Comparison of ENCODE assay signal across 8 cellular contexts in the genomic region with DNA sequence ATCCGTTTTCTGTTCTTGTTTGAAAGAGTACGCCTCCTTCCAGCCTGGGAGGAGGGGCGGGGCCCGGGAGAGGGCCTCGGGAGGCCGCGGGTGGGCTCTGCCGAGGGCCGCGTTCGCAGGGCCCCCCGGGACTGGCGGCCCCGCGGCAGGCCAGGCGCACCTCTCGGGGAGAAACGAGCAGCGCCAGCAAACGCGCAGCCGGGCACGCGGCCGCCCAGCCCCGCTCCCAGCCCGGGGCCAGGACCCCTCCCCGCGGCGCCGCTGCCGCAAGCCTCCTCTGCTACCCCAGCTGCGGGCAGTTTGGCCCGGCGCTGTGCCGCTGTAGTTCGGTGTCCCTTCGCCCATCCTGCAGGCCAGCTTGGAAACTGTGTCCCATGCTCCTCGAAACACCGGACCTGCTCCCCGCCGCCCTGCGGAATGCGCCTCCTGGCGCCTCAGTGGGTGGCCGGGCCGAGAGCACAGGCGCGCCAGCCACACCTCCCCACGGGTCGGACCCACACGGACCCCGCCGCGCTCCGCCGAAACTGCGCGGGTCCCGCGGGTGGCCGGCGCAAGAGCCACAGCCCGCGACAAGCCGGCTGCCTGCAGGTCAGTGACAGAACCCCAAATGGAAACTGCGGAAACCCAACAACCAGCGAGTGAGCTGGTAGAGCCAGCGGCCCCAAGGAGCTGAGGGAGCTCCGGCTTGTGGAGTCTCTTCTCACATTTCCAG. TPM values are rescaled to one million over a fixed set of nuclear protein-coding genes. Genes with fewer than 3 reads are reported as not detected.
DNase-seq lines count a peak whose midpoint lies in the region; ATAC-seq and TF ChIP-seq lines count a peak whose summit lies in the region.

No MANE protein-coding gene starts in this region.

- peak overlapping the region; percentile 88 for H2AFZ ChIP-seq in mammary epithelial cell (ENCODE audit: low read depth, low read length)

- ATAC-seq in memory B cell (ENCODE audit: low read depth) (no peak), upper lobe of left lung (ENCODE audit: low FRiP score in 2 of 2) (no peak), GM18498 (IDR thresholded peaks at IDR 0.05; ENCODE audit: unreplicated experiment) (no peak), GM18519 (IDR thresholded peaks at IDR 0.05; ENCODE audit: low FRiP score, unreplicated experiment) (no peak)

- H3K27ac Mint-ChIP-seq in activated CD4-positive, alpha-beta memory T cell treated with anti-CD3 and anti-CD28 coated beads, Interleukin-2, amount 10 ng/mL, durations not matched to agents 7 days and 5 days = no peak overlapping the region
- no peak overlapping the region for H3K27ac Mint-ChIP-seq in activated CD4-positive, alpha-beta memory T cell treated with anti-CD3 and anti-CD28 coated beads for 36 hours
- H3K27ac Mint-ChIP-seq in memory B cell = no peak overlapping the region

- peak overlapping the region; percentile 69 for H3K4me2 ChIP-seq in mammary epithelial cell (ENCODE audit: insufficient read depth, low read depth, low read length)

- H3K9me3 Mint-ChIP-seq in activated CD4-positive, alpha-beta memory T cell treated with anti-CD3 and anti-CD28 coated beads, Interleukin-2, amount 10 ng/mL, durations not matched to agents 7 days and 5 days = no peaks in the 10 kb centered on the region
- H3K9me3 Mint-ChIP-seq in activated CD4-positive, alpha-beta memory T cell treated with anti-CD3 and anti-CD28 coated beads for 36 hours = no peaks in the 10 kb centered on the region
- H3K9me3 Mint-ChIP-seq in memory B cell = peaks cover 2% of the 10 kb centered on the region

- CTCF ChIA-PET in activated CD4-positive, alpha-beta memory T cell treated with anti-CD3 and anti-CD28 coated beads, Interleukin-2, amount 10 ng/mL, durations not matched to agents 7 days and 5 days (lab: Charles Lee) = interaction anchor here (1.5 kb wide), 1 partner anchor 12 kb away, joined by 3 read pairs; no protein-coding TSS in a partner anchor
- CTCF ChIA-PET in activated CD4-positive, alpha-beta memory T cell treated with anti-CD3 and anti-CD28 coated beads for 36 hours (lab: Charles Lee) = no interaction called here
- CTCF ChIA-PET in mammary epithelial cell (lab: Charles Lee; ENCODE audit: low non-redundant PET) = no interaction called here

- WGBS in mammary epithelial cell (ENCODE audit: low coverage, missing lambda C conversion rate) = 19% methylated on average over 17 of the region's 70 CpGs
- 5 to 28% methylated on average over 5 to 61 of the region's 70 CpGs for WGBS in upper lobe of left lung, 2 donors

- H4K20me1 ChIP-seq in mammary epithelial cell (ENCODE audit: insufficient read depth, low read length) = no peaks in the 10 kb centered on the region

- no peaks in the 10 kb centered on the region for H3K9me3 ChIP-seq in mammary epithelial cell (replicated peaks; ENCODE audit: insufficient read depth, low read length)
- H3K9me3 ChIP-seq in upper lobe of left lung = peaks cover 0 to 2% (median under 1%) of the 10 kb centered on the region in 4 donors

- TF ChIP-seq EP300 in upper lobe of left lung (IDR thresholded peaks at IDR 0.05) = no peak

- DNase-seq in activated CD4-positive, alpha-beta memory T cell treated with anti-CD3 and anti-CD28 coated beads, Interleukin-2, amount 10 ng/mL, durations not matched to agents 7 days and 5 days = no peak
- no peak for DNase-seq in activated CD4-positive, alpha-beta memory T cell treated with anti-CD3 and anti-CD28 coated beads for 36 hours
- no peak for DNase-seq in mammary epithelial cell
- DNase-seq in memory B cell (ENCODE audit: low spot score in 2 of 2) = no peak
- DNase-seq in upper lobe of left lung = peak in 1 of 2 donors; percentile 88
- no peak for DNase-seq in GOT3 (lab: John Stamatoyannopoulos, UW)

- in situ Hi-C loops in mammary epithelial cell (cut with MboI; ENCODE audit: low sequenced_read_pairs in 2 of 2) = no loop called here

- POLR2A ChIA-PET in activated CD4-positive, alpha-beta memory T cell treated with anti-CD3 and anti-CD28 coated beads, Interleukin-2, amount 10 ng/mL, durations not matched to agents 7 days and 5 days (lab: Charles Lee) = no interaction called here
- POLR2A ChIA-PET in activated CD4-positive, alpha-beta memory T cell treated with anti-CD3 and anti-CD28 coated beads for 36 hours (lab: Charles Lee) = no interaction called here

- TF ChIP-seq CTCF in mammary epithelial cell (conservative IDR thresholded peaks at IDR 0.05 in 1 of 2, IDR thresholded peaks at IDR 0.05 in 1 of 2; ENCODE audit: extremely low read depth in 1 of 2, insufficient read depth in 1 of 2, low read depth in 1 of 2, low read length in 2 of 2) (no peak), upper lobe of left lung (IDR thresholded peaks at IDR 0.05) (no peak)

- H3K9ac ChIP-seq in mammary epithelial cell (ENCODE audit: insufficient read depth, low read length) = no peak overlapping the region

- H3K36me3 ChIP-seq in mammary epithelial cell (ENCODE audit: insufficient read depth, low read length) (no peaks in the 10 kb centered on the region), upper lobe of left lung (no peaks in the 10 kb centered on the region)

- dilution Hi-C loops in mammary epithelial cell (cut with HindIII; ENCODE audit: low sequenced_read_pairs) = no loop called here

- peaks cover 17% of the 10 kb centered on the region for H3K4me1 ChIP-seq in mammary epithelial cell (ENCODE audit: insufficient read depth, low read length)
- peaks cover 43 to 56% (median 45%) of the 10 kb centered on the region in 4 donors for H3K4me1 ChIP-seq in upper lobe of left lung

- peaks cover 43% of the 10 kb centered on the region for H3K4me1 Mint-ChIP-seq in activated CD4-positive, alpha-beta memory T cell treated with anti-CD3 and anti-CD28 coated beads, Interleukin-2, amount 10 ng/mL, durations not matched to agents 7 days and 5 days
- peaks cover 31% of the 10 kb centered on the region for H3K4me1 Mint-ChIP-seq in activated CD4-positive, alpha-beta memory T cell treated with anti-CD3 and anti-CD28 coated beads for 36 hours (ENCODE audit: low read depth)
- H3K4me1 Mint-ChIP-seq in memory B cell = peaks cover 19% of the 10 kb centered on the region

- peak overlapping the region; percentile 78 for H3K4me3 Mint-ChIP-seq in activated CD4-positive, alpha-beta memory T cell treated with anti-CD3 and anti-CD28 coated beads, Interleukin-2, amount 10 ng/mL, durations not matched to agents 7 days and 5 days
- H3K4me3 Mint-ChIP-seq in activated CD4-positive, alpha-beta memory T cell treated with anti-CD3 and anti-CD28 coated beads for 36 hours = no peak overlapping the region
- peak overlapping the region; percentile 84 for H3K4me3 Mint-ChIP-seq in memory B cell

- H3K27me3 ChIP-seq in mammary epithelial cell (ENCODE audit: insufficient read depth, low read length) = peaks cover 36% of the 10 kb centered on the region
- H3K27me3 ChIP-seq in upper lobe of left lung = peaks cover 0 to 22% (median 17%) of the 10 kb centered on the region in 4 donors

- no peak overlapping the region for H3K27ac ChIP-seq in mammary epithelial cell (ENCODE audit: insufficient read depth, low read depth, low read length)
- H3K27ac ChIP-seq in upper lobe of left lung = peak overlapping the region; percentile 51 to 65 (median 54)

- no peak for TF ChIP-seq POLR2A in upper lobe of left lung (IDR thresholded peaks at IDR 0.05)

- no peaks in the 10 kb centered on the region for H3K79me2 ChIP-seq in mammary epithelial cell (ENCODE audit: insufficient read depth, low read length)

- peaks cover 14% of the 10 kb centered on the region for H3K36me3 Mint-ChIP-seq in activated CD4-positive, alpha-beta memory T cell treated with anti-CD3 and anti-CD28 coated beads, Interleukin-2, amount 10 ng/mL, durations not matched to agents 7 days and 5 days (ENCODE audit: low read depth)
- H3K36me3 Mint-ChIP-seq in activated CD4-positive, alpha-beta memory T cell treated with anti-CD3 and anti-CD28 coated beads for 36 hours = no peaks in the 10 kb centered on the region
- H3K36me3 Mint-ChIP-seq in memory B cell = peaks cover 1% of the 10 kb centered on the region

- H3K4me3 ChIP-seq in mammary epithelial cell (replicated peaks in 1 of 3; ENCODE audit: insufficient read depth in 1 of 3, low read depth in 2 of 3, low read length in 3 of 3) (peak overlapping the region; percentile 36 to 40 (median 39)), upper lobe of left lung (peak overlapping the region; percentile 37 to 54 (median 46))

- peaks cover 73% of the 10 kb centered on the region for H3K27me3 Mint-ChIP-seq in activated CD4-positive, alpha-beta memory T cell treated with anti-CD3 and anti-CD28 coated beads, Interleukin-2, amount 10 ng/mL, durations not matched to agents 7 days and 5 days
- H3K27me3 Mint-ChIP-seq in activated CD4-positive, alpha-beta memory T cell treated with anti-CD3 and anti-CD28 coated beads for 36 hours = peaks cover 62% of the 10 kb centered on the region
- peaks cover 31% of the 10 kb centered on the region for H3K27me3 Mint-ChIP-seq in memory B cell

- BruUV-seq in mammary epithelial cell (replicated peaks; lab: Mats Ljungman, UMichigan) = no TSS peak

- intact Hi-C loops in activated CD4-positive, alpha-beta memory T cell treated with anti-CD3 and anti-CD28 coated beads for 36 hours (cut with micrococcal nuclease) = no loop called here
- intact Hi-C loops in mammary epithelial cell (cut with micrococcal nuclease) = no loop called here

RNA-seq across cellular contexts. Expression of a gene that starts 2.2 kb away (rescaled TPM):
- not detected for total RNA-seq in activated CD4-positive, alpha-beta memory T cell treated with anti-CD3 and anti-CD28 coated beads, Interleukin-2, amount 10 ng/mL, durations not matched to agents 7 days and 5 days
- total RNA-seq in activated CD4-positive, alpha-beta memory T cell treated with anti-CD3 and anti-CD28 coated beads for 36 hours = not detected
- total RNA-seq in mammary epithelial cell = under 1 TPM in 1 of 2 donors, not detected in 1; 0.33 TPM
- not detected for polyA plus RNA-seq in mammary epithelial cell
- not detected for polyA minus RNA-seq in mammary epithelial cell
- 1 to 10 TPM in 5 of 6 donors, under 1 TPM in 1; 0.83 to 6.0 (median 2.0) TPM for total RNA-seq in upper lobe of left lung
